In genomic region chr11:62543680-62544444, GRCh38 we compare ENCODE assay signal across 8 cellular contexts. TPM values are rescaled to one million over a fixed set of nuclear protein-coding genes. Genes with fewer than 3 reads are reported as not detected.
DNase-seq lines count a peak whose midpoint lies in the region; ATAC-seq and TF ChIP-seq lines count a peak whose summit lies in the region.

No MANE protein-coding gene starts in this region.

- peak overlapping the region; percentile 98 for H3K4me3 ChIP-seq in lower lobe of right lung
- H3K4me3 ChIP-seq in upper lobe of right lung = peak overlapping the region; percentile 85

- no peak for DNase-seq in activated naive CD4-positive, alpha-beta T cell treated with anti-CD3 and anti-CD28 coated beads, Interleukin-2, amount 10 ng/mL, durations not matched to agents 7 days and 5 days
- DNase-seq in activated naive CD4-positive, alpha-beta T cell treated with Interleukin-2 at 50 U/mL for 16 hours = no peak
- DNase-seq in lower lobe of right lung = no peak
- DNase-seq in upper lobe of right lung = no peak
- no peak for DNase-seq in putamen (ENCODE audit: low spot score)
- DNase-seq in globus pallidus (ENCODE audit: low spot score) = no peak

- no peak for TF ChIP-seq CTCF in brain (conservative IDR thresholded peaks at IDR 0.05)
- no peak for TF ChIP-seq CTCF in lower lobe of right lung (IDR thresholded peaks at IDR 0.05)
- no peak for TF ChIP-seq CTCF in upper lobe of right lung (IDR thresholded peaks at IDR 0.05)

- peak overlapping the region; percentile 11 for H3K27ac Mint-ChIP-seq in activated naive CD4-positive, alpha-beta T cell treated with anti-CD3 and anti-CD28 coated beads, Interleukin-2, amount 10 ng/mL, durations not matched to agents 7 days and 5 days
- H3K27ac Mint-ChIP-seq in brain = peak overlapping the region; percentile 48 to 97 (median 72)

- H3K9me3 Mint-ChIP-seq in activated naive CD4-positive, alpha-beta T cell treated with anti-CD3 and anti-CD28 coated beads, Interleukin-2, amount 10 ng/mL, durations not matched to agents 7 days and 5 days = no peaks in the 10 kb centered on the region
- no peaks in the 10 kb centered on the region for H3K9me3 Mint-ChIP-seq in brain

- H3K9me3 ChIP-seq in lower lobe of right lung (no peaks in the 10 kb centered on the region), upper lobe of right lung (no peaks in the 10 kb centered on the region)

- ATAC-seq in lower lobe of right lung (no peak), upper lobe of right lung (no peak), GM18502 (IDR thresholded peaks at IDR 0.05; ENCODE audit: poor library complexity, unreplicated experiment) (no peak)

- intact Hi-C loops in lower lobe of right lung (cut with DNase I) (no loop called here), upper lobe of right lung (cut with DNase I) (no loop called here)

- peaks cover 73% of the 10 kb centered on the region for H3K4me1 Mint-ChIP-seq in activated naive CD4-positive, alpha-beta T cell treated with anti-CD3 and anti-CD28 coated beads, Interleukin-2, amount 10 ng/mL, durations not matched to agents 7 days and 5 days
- peaks cover 77% of the 10 kb centered on the region for H3K4me1 Mint-ChIP-seq in brain

- CTCF ChIA-PET in activated naive CD4-positive, alpha-beta T cell treated with anti-CD3 and anti-CD28 coated beads, Interleukin-2, amount 10 ng/mL, durations not matched to agents 7 days and 5 days (lab: Charles Lee) = interaction anchor here (0.8 to 11.3 kb wide), 16 partner anchors 12 to 162 kb away, joined by 3 to 276 read pairs (median 5); partner anchors contain the start of gene TUT1

- H3K36me3 ChIP-seq in lower lobe of right lung (peaks cover 13% of the 10 kb centered on the region), upper lobe of right lung (no peaks in the 10 kb centered on the region)

- H3K27ac ChIP-seq in lower lobe of right lung (peak overlapping the region; percentile 97), upper lobe of right lung (peak overlapping the region; percentile 99)

- H3K27me3 Mint-ChIP-seq in activated naive CD4-positive, alpha-beta T cell treated with anti-CD3 and anti-CD28 coated beads, Interleukin-2, amount 10 ng/mL, durations not matched to agents 7 days and 5 days = peaks cover 39% of the 10 kb centered on the region
- peaks cover 73% of the 10 kb centered on the region for H3K27me3 Mint-ChIP-seq in brain

- H3K27me3 ChIP-seq in lower lobe of right lung (ENCODE audit: low read depth) (no peaks in the 10 kb centered on the region), upper lobe of right lung (no peaks in the 10 kb centered on the region)

- peak overlapping the region; percentile 95 for H3K4me3 Mint-ChIP-seq in activated naive CD4-positive, alpha-beta T cell treated with anti-CD3 and anti-CD28 coated beads, Interleukin-2, amount 10 ng/mL, durations not matched to agents 7 days and 5 days
- peak overlapping the region; percentile 37 to 98 (median 91) for H3K4me3 Mint-ChIP-seq in brain

- H3K36me3 Mint-ChIP-seq in activated naive CD4-positive, alpha-beta T cell treated with anti-CD3 and anti-CD28 coated beads, Interleukin-2, amount 10 ng/mL, durations not matched to agents 7 days and 5 days = peaks cover 3% of the 10 kb centered on the region
- H3K36me3 Mint-ChIP-seq in brain = no peaks in the 10 kb centered on the region

- peaks cover 78% of the 10 kb centered on the region for H3K4me1 ChIP-seq in lower lobe of right lung
- peaks cover 74% of the 10 kb centered on the region for H3K4me1 ChIP-seq in upper lobe of right lung

RNA-seq across cellular contexts. Expression of gene AHNAK, which starts 2.7 kb away (rescaled TPM):
- 17.2 TPM for polyA plus RNA-seq in brain (ENCODE audit: insufficient read depth, low read depth, low replicate concordance)
- total RNA-seq in lower lobe of right lung (809 TPM), upper lobe of right lung (819 TPM)

RNA-seq across cellular contexts. Expression of gene EEF1G, which starts 29.8 kb away (rescaled TPM):
- 3,048 TPM for polyA plus RNA-seq in brain (ENCODE audit: insufficient read depth, low read depth, low replicate concordance)
- 899 TPM for total RNA-seq in lower lobe of right lung
- total RNA-seq in upper lobe of right lung = 847 TPM

RNA-seq across cellular contexts. Expression of gene TUT1, which starts 47.5 kb away (rescaled TPM):
- 28.4 TPM for polyA plus RNA-seq in brain (ENCODE audit: insufficient read depth, low read depth, low replicate concordance)
- total RNA-seq in lower lobe of right lung (15.8 TPM), upper lobe of right lung (17.6 TPM)

RNA-seq across cellular contexts. Expression of gene MTA2, which starts 57.8 kb away (rescaled TPM):
- polyA plus RNA-seq in brain (ENCODE audit: insufficient read depth, low read depth, low replicate concordance) = 111 TPM
- total RNA-seq in lower lobe of right lung = 68.4 TPM
- total RNA-seq in upper lobe of right lung = 75.0 TPM
